Comparison of ENCODE assay signal across 26 cellular contexts in the genomic region with DNA sequence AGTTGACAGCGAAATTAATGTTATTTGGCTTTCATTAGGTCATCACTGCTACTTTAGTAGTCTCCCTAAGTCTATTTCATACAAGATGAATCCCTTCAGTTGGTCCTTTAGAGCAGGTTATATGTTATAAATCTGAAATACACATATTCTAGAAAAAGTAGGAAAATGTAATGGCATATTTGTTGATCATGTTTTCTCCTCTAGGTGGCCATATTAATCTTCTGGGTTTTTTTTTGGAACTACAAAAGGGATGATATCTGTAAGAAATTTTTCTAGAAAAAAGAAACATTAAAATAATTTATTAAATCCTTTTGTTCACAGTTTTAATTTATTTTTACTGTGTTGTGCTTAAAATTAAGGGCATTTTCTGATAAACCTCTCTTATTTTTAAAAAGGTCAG.
DNase-seq lines count a peak whose midpoint lies in the region; ATAC-seq, FAIRE-seq and TF ChIP-seq lines count a peak whose summit lies in the region.
"Had no signal": no experiment of that assay in that cellular context is flagged by ENCODE, and none has a peak within 500 bp of the region (broad histone marks: within the 10 kb centered on the region; RNA-seq: fewer than 3 reads in every experiment).

No MANE protein-coding gene starts in this region.

- no peak overlapping the region for H3K4me2 ChIP-seq in OCI-LY3 (ENCODE audit: low read length)

- no peak for DNase-seq in D721Med (ENCODE audit: insufficient read length, low spot score)
- peak; percentile 5 for DNase-seq in adipocyte (ENCODE audit: low read depth)
- peak; percentile 1 for DNase-seq in renal cortical epithelial cell (ENCODE audit: low read depth)
- DNase-seq in NK-92 treated with Interleukin-12 subunit alpha and Interleukin-12 subunit beta, amount 100 ng/mL, for 24 hours (lab: John Stamatoyannopoulos, UW), result no peak
- no peak for DNase-seq in body of pancreas
- DNase-seq in GM19238 (ENCODE audit: insufficient read length, low spot score), result no peak
- DNase-seq: activated CD4-positive, alpha-beta T cell treated with anti-CD3 and anti-CD28 coated beads for 36 hours; activated CD8-positive, alpha-beta memory T cell treated with anti-CD3 and anti-CD28 coated beads for 24 hours; activated T-cell treated with anti-CD3 and anti-CD28 coated beads, Interleukin-2, amount 50 U/mL, for 1 hour; adrenal gland; brain microvascular endothelial cell; COR-L47; DND-41; effector CD8-positive, alpha-beta T cell; erythroblast; NCI-H187; NCI-H2227 treated with DMSO at 0.1 percent for 48 hours; NCI-H748 treated with DMSO at 0.1 percent for 48 hours; stimulated activated CD8-positive, alpha-beta memory T cell treated with anti-CD3 and anti-CD28 coated beads, Interleukin-4, amount 100 ng/mL, for 48 hours; stomach; tibial artery had no signal

- TF ChIP-seq CTCF in D721Med (IDR thresholded peaks at IDR 0.05; ENCODE audit: insufficient read depth, missing control alignments) (no peak), OCI-LY3 (IDR thresholded peaks at IDR 0.05; ENCODE audit: low read depth, low read length) (peak; percentile 23; the same call in 1 of the 2 replicates), body of pancreas (IDR thresholded peaks at IDR 0.05) (no peak)

- H3K36me3 ChIP-seq in OCI-LY3 (replicated peaks; ENCODE audit: low read depth, low read length), result no peaks in the 10 kb centered on the region
- no peaks in the 10 kb centered on the region for H3K36me3 ChIP-seq in adipocyte (ENCODE audit: control insufficient read depth, insufficient read depth, low read length, severe bottlenecking)
- no peaks in the 10 kb centered on the region for H3K36me3 ChIP-seq in body of pancreas (replicated peaks in 1 of 2; ENCODE audit: insufficient read depth in 1 of 2, low read depth in 2 of 2)
- H3K36me3 ChIP-seq: adrenal gland, brain microvascular endothelial cell, stomach, tibial artery had no signal

- no peak overlapping the region for H3K4me3 ChIP-seq in OCI-LY3 (ENCODE audit: low read length)
- H3K4me3 ChIP-seq in adipocyte (ENCODE audit: low read length), result no peak overlapping the region
- no peak overlapping the region for H3K4me3 ChIP-seq in body of pancreas
- H3K4me3 ChIP-seq: adrenal gland, stomach, tibial artery had no signal

- no peak for ATAC-seq in body of pancreas
- ATAC-seq: activated CD4-positive, alpha-beta T cell treated with anti-CD3 and anti-CD28 coated beads for 36 hours had no signal

- 50 to 57% methylated on average over 1 of the region's 1 CpG for WGBS in body of pancreas, 2 donors

- no peaks in the 10 kb centered on the region for H4K20me1 ChIP-seq in OCI-LY3 (ENCODE audit: insufficient read depth, low read length)

- intact Hi-C loops in body of pancreas (cut with DNase I), result no loop called here

- peak; percentile 82 for FAIRE-seq in D721Med (lab: Jason Lieb, UNC)
- FAIRE-seq: colon, GM12891, H1, keratinocyte had no signal

- H3K27me3 ChIP-seq in OCI-LY3 (ENCODE audit: low read depth, low read length) (peaks cover 26% of the 10 kb centered on the region), adipocyte (replicated peaks; ENCODE audit: control insufficient read depth, insufficient read depth, low read length) (no peaks in the 10 kb centered on the region), body of pancreas (no peaks in the 10 kb centered on the region)
- H3K27me3 ChIP-seq: adrenal gland, brain microvascular endothelial cell, stomach, tibial artery had no signal

- no peak overlapping the region for H3K27ac ChIP-seq in OCI-LY3 (ENCODE audit: low read length)
- no peak overlapping the region for H3K27ac ChIP-seq in body of pancreas
- H3K27ac ChIP-seq: adrenal gland, brain microvascular endothelial cell, stomach, tibial artery had no signal

- H3K9me3 ChIP-seq in OCI-LY3 (ENCODE audit: insufficient read depth, low read length) (no peaks in the 10 kb centered on the region), adipocyte (ENCODE audit: control insufficient read depth, low read length) (peaks cover 3% of the 10 kb centered on the region), body of pancreas (peaks cover 0 to 4% (median 0%) of the 10 kb centered on the region in 3 donors)
- H3K9me3 ChIP-seq: adrenal gland, tibial artery had no signal

- H3K9ac ChIP-seq in OCI-LY3 (ENCODE audit: low read length) (no peak overlapping the region), adipocyte (ENCODE audit: low read length) (no peak overlapping the region)

- no peaks in the 10 kb centered on the region for H3K79me2 ChIP-seq in OCI-LY3 (ENCODE audit: low read length)

- no peak for TF ChIP-seq POLR2A in body of pancreas (IDR thresholded peaks at IDR 0.05)

- no peaks in the 10 kb centered on the region for H3K4me1 ChIP-seq in OCI-LY3 (ENCODE audit: low read length)
- no peaks in the 10 kb centered on the region for H3K4me1 ChIP-seq in adipocyte (ENCODE audit: control insufficient read depth, insufficient read depth, low read length)
- H3K4me1 ChIP-seq in body of pancreas, result no peaks in the 10 kb centered on the region
- H3K4me1 ChIP-seq: adrenal gland, stomach, tibial artery had no signal

- no peak overlapping the region for H2AFZ ChIP-seq in OCI-LY3 (ENCODE audit: low read depth, low read length)

Comparison
In these comparisons a context has a peak if more than half of its experiments do, and no peak if none do; other contexts are left out.
1. DNase-seq: peak in adipocyte (single experiment) and renal cortical epithelial cell (single experiment); none in D721Med (single experiment), NK-92 treated with Interleukin-12 subunit alpha and Interleukin-12 subunit beta, amount 100 ng/mL, for 24 hours (single experiment), body of pancreas (0 of 4) and GM19238 (single experiment).